1 cellular context compared by ENCODE assay signal in the genomic region with DNA sequence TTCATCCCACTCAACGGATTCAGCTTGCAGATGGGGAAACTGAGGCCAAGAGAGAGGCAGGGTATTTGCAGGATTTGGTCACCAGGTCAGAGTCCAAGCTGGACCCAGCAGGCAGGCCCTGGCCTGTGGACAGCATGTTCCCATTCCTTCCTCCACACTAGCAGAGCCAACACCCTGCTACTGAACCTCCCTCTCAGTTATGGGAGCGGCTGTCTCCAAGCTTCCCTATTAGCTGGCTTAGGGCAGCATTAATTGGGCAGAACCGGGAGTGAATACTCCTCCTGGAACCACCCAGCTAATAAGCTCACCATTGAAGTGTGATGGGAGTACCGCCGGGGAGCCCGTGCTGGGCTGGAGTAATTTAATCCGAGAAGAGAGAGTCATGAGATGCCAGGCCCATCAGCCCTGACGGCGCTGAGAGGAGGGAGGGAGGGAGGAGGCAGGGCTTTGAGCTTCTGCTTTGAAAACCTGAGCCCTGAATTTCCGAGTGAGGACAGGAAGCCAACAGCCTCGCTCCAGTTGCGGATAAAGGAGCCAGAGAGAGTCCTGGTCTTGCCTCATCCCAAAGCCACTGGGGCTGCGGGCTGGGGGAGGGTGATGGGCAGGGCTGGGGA.
A peak's percentile ranks its signal among the peaks of the same experiment; 100 is the strongest.
TF ChIP-seq lines count a peak whose summit lies in the region.

No MANE protein-coding gene starts in this region.

TF ChIP-seq in HEK293, 187 proteins besides CTCF, POLR2A, EP300 and RAD21:
- TF ChIP-seq SP2 (tag by site-specific recombination; IDR thresholded peaks at IDR 0.05) (no peak), WT1 (tag by site-specific recombination; IDR thresholded peaks at IDR 0.05) (peak; percentile 36; the same call in 1 of the 2 replicates)
